ENCODE assay signal across 23 cellular contexts in the genomic region with DNA sequence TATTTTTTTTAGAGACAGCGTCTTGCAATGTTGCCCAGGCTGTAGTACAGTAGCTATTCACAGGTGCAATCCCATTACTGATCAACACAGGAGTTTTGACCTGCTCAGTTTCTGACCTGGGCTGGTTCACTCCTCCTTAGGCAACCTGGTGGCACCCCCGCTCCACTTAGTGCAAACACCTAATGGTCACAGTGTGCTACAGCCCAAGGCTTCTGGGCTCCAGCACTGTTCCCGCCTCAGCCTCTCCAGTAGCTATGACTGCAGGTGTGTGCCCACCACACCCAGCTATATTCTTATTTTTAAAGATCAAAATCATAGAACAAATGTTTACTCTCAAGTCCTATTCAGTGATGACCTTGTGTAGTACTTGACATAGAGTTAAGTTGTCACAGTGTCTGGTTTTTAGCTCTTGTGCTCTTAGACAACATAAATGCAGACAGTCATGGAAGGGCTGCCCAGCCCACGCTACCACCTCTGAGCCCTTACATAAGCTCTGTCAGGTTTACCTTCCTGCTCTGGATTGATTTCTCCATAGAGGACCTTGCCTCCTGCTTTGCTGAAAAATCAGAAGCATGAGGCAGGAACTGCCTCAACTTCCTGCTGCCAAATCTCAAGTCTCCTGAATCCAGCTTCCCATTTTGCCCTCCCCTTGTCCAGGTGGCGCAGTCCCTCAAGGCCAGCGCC.
"Had no signal": no experiment of that assay in that cellular context is flagged by ENCODE, and none has a peak within 500 bp of the region (broad histone marks: within the 10 kb centered on the region; RNA-seq: fewer than 3 reads in every experiment).

No MANE protein-coding gene starts in this region.

- H3K36me3 ChIP-seq: MG63, Peyer's patch had no signal

- H3K27ac ChIP-seq: Peyer's patch, RWPE1 had no signal

- ATAC-seq: activated CD8-positive, alpha-beta memory T cell treated with anti-CD3 and anti-CD28 coated beads, Interleukin-2, amount 10 ng/mL, durations not matched to agents 7 days and 5 days; activated T-cell treated with anti-CD3 and anti-CD28 coated beads, Interleukin-2, amount 50 U/mL, for 4 hours; WTC11 had no signal

- H3K27me3 ChIP-seq: MG63, Peyer's patch had no signal

- H3K4me3 ChIP-seq: MG63, Peyer's patch had no signal

- H3K27ac Mint-ChIP-seq: activated CD4-positive, alpha-beta T cell treated with anti-CD3 and anti-CD28 coated beads, Interleukin-2, amount 10 ng/mL, durations not matched to agents 24 days and 14 days; activated CD8-positive, alpha-beta memory T cell treated with anti-CD3 and anti-CD28 coated beads, Interleukin-2, amount 10 ng/mL, durations not matched to agents 7 days and 5 days; activated naive CD4-positive, alpha-beta T cell treated with anti-CD3 and anti-CD28 coated beads for 36 hours; activated naive CD8-positive, alpha-beta T cell; brain; T-helper 1 cell treated with Interleukin-12 subunit alpha and Interleukin-12 subunit beta and Interleukin-4 antibody, amounts not matched to agents 30 μg/mL and 1 μg/mL, for 36 hours; WTC11 had no signal

- H3K36me3 Mint-ChIP-seq: activated CD8-positive, alpha-beta memory T cell treated with anti-CD3 and anti-CD28 coated beads, Interleukin-2, amount 10 ng/mL, durations not matched to agents 7 days and 5 days; activated naive CD8-positive, alpha-beta T cell; brain; WTC11 had no signal

- H3K4me3 Mint-ChIP-seq: activated CD4-positive, alpha-beta T cell treated with anti-CD3 and anti-CD28 coated beads, Interleukin-2, amount 10 ng/mL, durations not matched to agents 24 days and 14 days; activated CD8-positive, alpha-beta memory T cell treated with anti-CD3 and anti-CD28 coated beads, Interleukin-2, amount 10 ng/mL, durations not matched to agents 7 days and 5 days; activated naive CD4-positive, alpha-beta T cell treated with anti-CD3 and anti-CD28 coated beads for 36 hours; activated naive CD8-positive, alpha-beta T cell; activated T-cell treated with anti-CD3 and anti-CD28 coated beads, Interleukin-2, amount 50 U/mL, for 4 hours; brain; T-helper 1 cell treated with Interleukin-12 subunit alpha and Interleukin-12 subunit beta and Interleukin-4 antibody, amounts not matched to agents 30 μg/mL and 1 μg/mL, for 36 hours; WTC11 had no signal

- DNase-seq: activated CD4-positive, alpha-beta T cell treated with anti-CD3 and anti-CD28 coated beads, Interleukin-2, amount 10 ng/mL, durations not matched to agents 24 days and 14 days; activated CD4-positive, alpha-beta T cell treated with anti-CD3 and anti-CD28 coated beads, Interleukin-2, amount 50 U/mL, for 48 hours; activated CD4-positive, CD25-positive, alpha-beta regulatory T cell treated with anti-CD3 and anti-CD28 coated beads, Interleukin-2, amount 50 U/mL, for 72 hours; activated CD8-positive, alpha-beta memory T cell treated with anti-CD3 and anti-CD28 coated beads, Interleukin-2, amount 10 ng/mL, durations not matched to agents 7 days and 5 days; activated effector memory CD4-positive, alpha-beta T cell treated with anti-CD3 and anti-CD28 coated beads, Interleukin-2, amount 50 U/mL, for 16 hours; activated naive CD4-positive, alpha-beta T cell treated with anti-CD3 and anti-CD28 coated beads for 36 hours; activated T-cell treated with anti-CD3 and anti-CD28 coated beads, Interleukin-2, amount 50 U/mL, for 4 hours; amygdala; MG63; MV-4-11; NCI-H1092 treated with DMSO at 0.1 percent for 48 hours; NCI-H1436; NCI-H1694 treated with DMSO at 0.1 percent for 48 hours; NCI-H2081 treated with DMSO at 0.1 percent for 48 hours; NCI-H446; NCI-H524; Peyer's patch; Right ventricle myocardium superior had no signal

- H3K9me3 Mint-ChIP-seq: activated CD4-positive, alpha-beta T cell treated with anti-CD3 and anti-CD28 coated beads, Interleukin-2, amount 10 ng/mL, durations not matched to agents 24 days and 14 days; activated naive CD4-positive, alpha-beta T cell treated with anti-CD3 and anti-CD28 coated beads for 36 hours; activated T-cell treated with anti-CD3 and anti-CD28 coated beads, Interleukin-2, amount 50 U/mL, for 4 hours; T-helper 1 cell treated with Interleukin-12 subunit alpha and Interleukin-12 subunit beta and Interleukin-4 antibody, amounts not matched to agents 30 μg/mL and 1 μg/mL, for 36 hours; WTC11 had no signal

- H3K9me3 ChIP-seq: MG63, Peyer's patch had no signal
